In the genomic region with DNA sequence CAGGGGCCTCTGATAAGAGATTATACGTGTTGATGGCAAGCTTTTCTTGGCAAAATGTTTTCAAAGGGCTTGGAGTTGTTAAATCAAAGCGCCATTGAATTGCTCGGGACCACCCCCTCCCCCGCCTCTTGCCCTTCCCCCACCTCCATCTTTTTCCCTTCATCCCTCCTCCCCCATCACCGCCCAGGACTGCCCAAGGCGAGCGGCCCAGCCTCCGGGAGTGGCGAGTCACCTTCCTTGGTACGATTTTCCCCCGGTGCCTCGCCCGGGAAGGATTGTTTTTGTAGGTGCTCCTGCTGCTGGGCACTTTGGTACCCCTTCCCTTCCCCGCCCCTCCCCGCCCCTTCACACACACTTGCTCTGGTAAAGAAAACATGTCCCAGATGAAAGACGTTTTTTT, we compare ENCODE assay signal across 1 cellular context.
TF ChIP-seq lines count a peak whose summit lies in the region.

No MANE protein-coding gene starts in this region.

TF ChIP-seq in GM23338, 12 proteins besides CTCF, POLR2A, EP300 and RAD21 (continued from another document):
- TF ChIP-seq, protein P1, sequence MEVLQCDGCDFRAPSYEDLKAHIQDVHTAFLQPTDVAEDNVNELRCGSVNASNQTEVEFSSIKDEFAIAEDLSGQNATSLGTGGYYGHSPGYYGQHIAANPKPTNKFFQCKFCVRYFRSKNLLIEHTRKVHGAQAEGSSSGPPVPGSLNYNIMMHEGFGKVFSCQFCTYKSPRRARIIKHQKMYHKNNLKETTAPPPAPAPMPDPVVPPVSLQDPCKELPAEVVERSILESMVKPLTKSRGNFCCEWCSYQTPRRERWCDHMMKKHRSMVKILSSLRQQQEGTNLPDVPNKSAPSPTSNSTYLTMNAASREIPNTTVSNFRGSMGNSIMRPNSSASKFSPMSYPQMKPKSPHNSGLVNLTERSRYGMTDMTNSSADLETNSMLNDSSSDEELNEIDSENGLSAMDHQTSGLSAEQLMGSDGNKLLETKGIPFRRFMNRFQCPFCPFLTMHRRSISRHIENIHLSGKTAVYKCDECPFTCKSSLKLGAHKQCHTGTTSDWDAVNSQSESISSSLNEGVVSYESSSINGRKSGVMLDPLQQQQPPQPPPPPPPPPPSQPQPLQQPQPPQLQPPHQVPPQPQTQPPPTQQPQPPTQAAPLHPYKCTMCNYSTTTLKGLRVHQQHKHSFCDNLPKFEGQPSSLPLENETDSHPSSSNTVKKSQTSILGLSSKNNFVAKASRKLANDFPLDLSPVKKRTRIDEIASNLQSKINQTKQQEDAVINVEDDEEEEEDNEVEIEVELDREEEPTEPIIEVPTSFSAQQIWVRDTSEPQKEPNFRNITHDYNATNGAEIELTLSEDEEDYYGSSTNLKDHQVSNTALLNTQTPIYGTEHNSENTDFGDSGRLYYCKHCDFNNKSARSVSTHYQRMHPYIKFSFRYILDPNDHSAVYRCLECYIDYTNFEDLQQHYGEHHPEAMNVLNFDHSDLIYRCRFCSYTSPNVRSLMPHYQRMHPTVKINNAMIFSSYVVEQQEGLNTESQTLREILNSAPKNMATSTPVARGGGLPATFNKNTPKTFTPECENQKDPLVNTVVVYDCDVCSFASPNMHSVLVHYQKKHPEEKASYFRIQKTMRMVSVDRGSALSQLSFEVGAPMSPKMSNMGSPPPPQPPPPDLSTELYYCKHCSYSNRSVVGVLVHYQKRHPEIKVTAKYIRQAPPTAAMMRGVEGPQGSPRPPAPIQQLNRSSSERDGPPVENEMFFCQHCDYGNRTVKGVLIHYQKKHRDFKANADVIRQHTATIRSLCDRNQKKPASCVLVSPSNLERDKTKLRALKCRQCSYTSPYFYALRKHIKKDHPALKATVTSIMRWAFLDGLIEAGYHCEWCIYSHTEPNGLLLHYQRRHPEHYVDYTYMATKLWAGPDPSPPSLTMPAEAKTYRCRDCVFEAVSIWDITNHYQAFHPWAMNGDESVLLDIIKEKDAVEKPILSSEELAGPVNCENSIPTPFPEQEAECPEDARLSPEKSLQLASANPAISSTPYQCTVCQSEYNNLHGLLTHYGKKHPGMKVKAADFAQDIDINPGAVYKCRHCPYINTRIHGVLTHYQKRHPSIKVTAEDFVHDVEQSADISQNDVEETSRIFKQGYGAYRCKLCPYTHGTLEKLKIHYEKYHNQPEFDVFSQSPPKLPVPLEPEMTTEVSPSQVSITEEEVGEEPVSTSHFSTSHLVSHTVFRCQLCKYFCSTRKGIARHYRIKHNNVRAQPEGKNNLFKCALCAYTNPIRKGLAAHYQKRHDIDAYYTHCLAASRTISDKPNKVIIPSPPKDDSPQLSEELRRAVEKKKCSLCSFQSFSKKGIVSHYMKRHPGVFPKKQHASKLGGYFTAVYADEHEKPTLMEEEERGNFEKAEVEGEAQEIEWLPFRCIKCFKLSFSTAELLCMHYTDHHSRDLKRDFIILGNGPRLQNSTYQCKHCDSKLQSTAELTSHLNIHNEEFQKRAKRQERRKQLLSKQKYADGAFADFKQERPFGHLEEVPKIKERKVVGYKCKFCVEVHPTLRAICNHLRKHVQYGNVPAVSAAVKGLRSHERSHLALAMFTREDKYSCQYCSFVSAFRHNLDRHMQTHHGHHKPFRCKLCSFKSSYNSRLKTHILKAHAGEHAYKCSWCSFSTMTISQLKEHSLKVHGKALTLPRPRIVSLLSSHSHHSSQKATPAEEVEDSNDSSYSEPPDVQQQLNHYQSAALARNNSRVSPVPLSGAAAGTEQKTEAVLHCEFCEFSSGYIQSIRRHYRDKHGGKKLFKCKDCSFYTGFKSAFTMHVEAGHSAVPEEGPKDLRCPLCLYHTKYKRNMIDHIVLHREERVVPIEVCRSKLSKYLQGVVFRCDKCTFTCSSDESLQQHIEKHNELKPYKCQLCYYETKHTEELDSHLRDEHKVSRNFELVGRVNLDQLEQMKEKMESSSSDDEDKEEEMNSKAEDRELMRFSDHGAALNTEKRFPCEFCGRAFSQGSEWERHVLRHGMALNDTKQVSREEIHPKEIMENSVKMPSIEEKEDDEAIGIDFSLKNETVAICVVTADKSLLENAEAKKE (CRISPR knock-in tag; IDR thresholded peaks at IDR 0.05) = no peak
- TF ChIP-seq EZH2phosphoT487 (IDR thresholded peaks at IDR 0.05; ENCODE audit: unreplicated experiment) (no peak), ZNF114 (CRISPR knock-in tag; IDR thresholded peaks at IDR 0.05) (no peak), POLR2AphosphoS5 (IDR thresholded peaks at IDR 0.05; ENCODE audit: low read depth) (no peak), STAT1 (IDR thresholded peaks at IDR 0.05; ENCODE audit: unreplicated experiment) (no peak)
